ENCODE assay signal across 13 cellular contexts in genomic region chr16:81635336-81635947, GRCh38.
DNase-seq lines count a peak whose midpoint lies in the region; ATAC-seq and TF ChIP-seq lines count a peak whose summit lies in the region.
"Had no signal": no experiment of that assay in that cellular context is flagged by ENCODE, and none has a peak within 500 bp of the region (broad histone marks: within the 10 kb centered on the region; RNA-seq: fewer than 3 reads in every experiment).

No MANE protein-coding gene starts in this region.

- no peak overlapping the region for H3K4me3 Mint-ChIP-seq in activated CD8-positive, alpha-beta memory T cell treated with anti-CD3 and anti-CD28 coated beads, Interleukin-2, amount 10 ng/mL, durations not matched to agents 7 days and 5 days
- peak overlapping the region in 1 of 5 experiments; percentile 34 for H3K4me3 Mint-ChIP-seq in brain
- peak overlapping the region; percentile 39 for H3K4me3 Mint-ChIP-seq in type B pancreatic cell
- no peak overlapping the region for H3K4me3 Mint-ChIP-seq in activated CD4-positive, alpha-beta memory T cell treated with anti-CD3 and anti-CD28 coated beads for 36 hours
- H3K4me3 Mint-ChIP-seq: CD8-positive, alpha-beta T cell; stimulated activated naive CD8-positive, alpha-beta T cell treated with anti-CD3 and anti-CD28 coated beads, Interleukin-15, Interleukin-2, amounts not matched to agents 100 ng/mL and 50 ng/mL, for 24 hours had no signal

- TF ChIP-seq CTCF in brain (conservative IDR thresholded peaks at IDR 0.05) = no peak
- TF ChIP-seq CTCF in type B pancreatic cell (conservative IDR thresholded peaks at IDR 0.05) = no peak

- no peaks in the 10 kb centered on the region for H3K27me3 Mint-ChIP-seq in activated CD8-positive, alpha-beta memory T cell treated with anti-CD3 and anti-CD28 coated beads, Interleukin-2, amount 10 ng/mL, durations not matched to agents 7 days and 5 days
- no peaks in the 10 kb centered on the region for H3K27me3 Mint-ChIP-seq in brain
- no peaks in the 10 kb centered on the region for H3K27me3 Mint-ChIP-seq in type B pancreatic cell
- no peaks in the 10 kb centered on the region for H3K27me3 Mint-ChIP-seq in activated CD4-positive, alpha-beta memory T cell treated with anti-CD3 and anti-CD28 coated beads for 36 hours
- H3K27me3 Mint-ChIP-seq: stimulated activated naive CD8-positive, alpha-beta T cell treated with anti-CD3 and anti-CD28 coated beads, Interleukin-15, Interleukin-2, amounts not matched to agents 100 ng/mL and 50 ng/mL, for 24 hours had no signal

- peaks cover 41% of the 10 kb centered on the region for H3K4me1 Mint-ChIP-seq in activated CD8-positive, alpha-beta memory T cell treated with anti-CD3 and anti-CD28 coated beads, Interleukin-2, amount 10 ng/mL, durations not matched to agents 7 days and 5 days
- H3K4me1 Mint-ChIP-seq in brain = peaks cover 100% of the 10 kb centered on the region
- H3K4me1 Mint-ChIP-seq in type B pancreatic cell (ENCODE audit: unreplicated experiment) = peaks cover 72% of the 10 kb centered on the region
- H3K4me1 Mint-ChIP-seq in activated CD4-positive, alpha-beta memory T cell treated with anti-CD3 and anti-CD28 coated beads for 36 hours (ENCODE audit: low read depth) = peaks cover 42% of the 10 kb centered on the region

- no peaks in the 10 kb centered on the region for H3K36me3 Mint-ChIP-seq in activated CD8-positive, alpha-beta memory T cell treated with anti-CD3 and anti-CD28 coated beads, Interleukin-2, amount 10 ng/mL, durations not matched to agents 7 days and 5 days
- H3K36me3 Mint-ChIP-seq in brain = no peaks in the 10 kb centered on the region
- no peaks in the 10 kb centered on the region for H3K36me3 Mint-ChIP-seq in type B pancreatic cell
- H3K36me3 Mint-ChIP-seq in activated CD4-positive, alpha-beta memory T cell treated with anti-CD3 and anti-CD28 coated beads for 36 hours = no peaks in the 10 kb centered on the region

- POLR2A ChIA-PET in activated CD4-positive, alpha-beta memory T cell treated with anti-CD3 and anti-CD28 coated beads for 36 hours (lab: Charles Lee) = no interaction called here

- ATAC-seq in activated CD8-positive, alpha-beta memory T cell treated with anti-CD3 and anti-CD28 coated beads, Interleukin-2, amount 10 ng/mL, durations not matched to agents 7 days and 5 days = no peak
- ATAC-seq in GM19455 (IDR thresholded peaks at IDR 0.05; ENCODE audit: unreplicated experiment) = no peak
- ATAC-seq: CD8-positive, alpha-beta T cell had no signal

- H3K27ac Mint-ChIP-seq in activated CD8-positive, alpha-beta memory T cell treated with anti-CD3 and anti-CD28 coated beads, Interleukin-2, amount 10 ng/mL, durations not matched to agents 7 days and 5 days = peak overlapping the region; percentile 49
- H3K27ac Mint-ChIP-seq in brain (peak overlapping the region; percentile 35 to 90 (median 51)), type B pancreatic cell (peak overlapping the region; percentile 59)
- H3K27ac Mint-ChIP-seq in activated CD4-positive, alpha-beta memory T cell treated with anti-CD3 and anti-CD28 coated beads for 36 hours = no peak overlapping the region
- H3K27ac Mint-ChIP-seq: CD8-positive, alpha-beta T cell had no signal

- CTCF ChIA-PET in activated CD8-positive, alpha-beta memory T cell treated with anti-CD3 and anti-CD28 coated beads, Interleukin-2, amount 10 ng/mL, durations not matched to agents 7 days and 5 days (lab: Charles Lee) = no interaction called here
- CTCF ChIA-PET in activated CD4-positive, alpha-beta memory T cell treated with anti-CD3 and anti-CD28 coated beads for 36 hours (lab: Charles Lee) = no interaction called here

- intact Hi-C loops in activated CD4-positive, alpha-beta memory T cell treated with anti-CD3 and anti-CD28 coated beads for 36 hours (cut with micrococcal nuclease) = no loop called here

- DNase-seq in activated CD8-positive, alpha-beta memory T cell treated with anti-CD3 and anti-CD28 coated beads, Interleukin-2, amount 10 ng/mL, durations not matched to agents 7 days and 5 days = no peak
- DNase-seq in activated CD8-positive, alpha-beta memory T cell treated with anti-CD3 and anti-CD28 coated beads, Interleukin-2, amount 50 U/mL, for 4 hours = no peak
- DNase-seq in NCI-H345 (lab: John Stamatoyannopoulos, UW) (peak; percentile 59), type B pancreatic cell (ENCODE audit: extremely low spot score, unreplicated experiment) (no peak), DMS53 (lab: John Stamatoyannopoulos, UW) (no peak)
- no peak for DNase-seq in activated CD4-positive, alpha-beta memory T cell treated with anti-CD3 and anti-CD28 coated beads for 36 hours
- DNase-seq: activated effector memory CD4-positive, alpha-beta T cell treated with Interleukin-2 at 50 U/mL for 16 hours; amygdala; CD8-positive, alpha-beta T cell; right cardiac atrium had no signal

- H3K9me3 Mint-ChIP-seq in activated CD8-positive, alpha-beta memory T cell treated with anti-CD3 and anti-CD28 coated beads, Interleukin-2, amount 10 ng/mL, durations not matched to agents 7 days and 5 days (ENCODE audit: low read depth) = no peaks in the 10 kb centered on the region
- peaks cover 0 to 3% (median 0%) of the 10 kb centered on the region in 5 experiments for H3K9me3 Mint-ChIP-seq in brain
- no peaks in the 10 kb centered on the region for H3K9me3 Mint-ChIP-seq in type B pancreatic cell
- H3K9me3 Mint-ChIP-seq in activated CD4-positive, alpha-beta memory T cell treated with anti-CD3 and anti-CD28 coated beads for 36 hours = no peaks in the 10 kb centered on the region
- H3K9me3 Mint-ChIP-seq: CD8-positive, alpha-beta T cell; stimulated activated naive CD8-positive, alpha-beta T cell treated with anti-CD3 and anti-CD28 coated beads, Interleukin-15, Interleukin-2, amounts not matched to agents 100 ng/mL and 50 ng/mL, for 24 hours had no signal
